In genomic region chr5:167012281-167013034, GRCh38 we compare ENCODE assay signal across 26 cellular contexts. TPM values are rescaled to one million over a fixed set of nuclear protein-coding genes. Genes with fewer than 3 reads are reported as not detected.
"Had no signal": no experiment of that assay in that cellular context is flagged by ENCODE, and none has a peak within 500 bp of the region (broad histone marks: within the 10 kb centered on the region; RNA-seq: fewer than 3 reads in every experiment).

No MANE protein-coding gene starts in this region.

- H3K4me3 ChIP-seq: esophagus squamous epithelium, heart right ventricle, lower lobe of right lung, right lobe of liver, smooth muscle cell, thoracic aorta, tibial nerve, upper lobe of left lung had no signal

- H3K27me3 ChIP-seq: esophagus squamous epithelium, heart right ventricle, neutrophil, right lobe of liver, tibial nerve, upper lobe of left lung had no signal

- ATAC-seq: effector memory CD8-positive, alpha-beta T cell; heart right ventricle; left ventricle myocardium superior; lower lobe of right lung; natural killer cell; right lobe of liver; stimulated activated naive B cell treated with anti-CD40 and anti-IgM and Interleukin-4, amounts not matched to agents 10 μg/mL and 1 μg/mL and 100 μg/mL, for 72 hours had no signal

- H3K36me3 ChIP-seq: esophagus squamous epithelium, heart right ventricle, lower lobe of right lung, neutrophil, right lobe of liver, thoracic aorta, tibial nerve, upper lobe of left lung had no signal

- H3K9me3 ChIP-seq: esophagus squamous epithelium, heart right ventricle, lower lobe of right lung, neutrophil, right lobe of liver, thoracic aorta, tibial nerve, upper lobe of left lung had no signal

- H3K27ac ChIP-seq: esophagus squamous epithelium, heart right ventricle, lower lobe of right lung, neutrophil, parathyroid adenoma, right lobe of liver, thoracic aorta, tibial nerve, upper lobe of left lung had no signal

- FAIRE-seq: endometrium, urothelium cell line had no signal

- DNase-seq: cortex of kidney; effector memory CD8-positive, alpha-beta T cell; erythroblast; esophagus squamous epithelium; foreskin melanocyte; glutamatergic neuron; heart right ventricle; hippocampal formation; islet precursor cell; kidney glomerular epithelial cell; left ventricle myocardium superior; lower lobe of right lung; natural killer cell; right lobe of liver; stimulated activated CD4-positive, alpha-beta T cell treated with anti-CD3 and anti-CD28 coated beads, Interleukin-12 subunit alpha, Interleukin-12 subunit beta, amount 100 ng/mL, for 4 hours; stimulated activated CD4-positive, alpha-beta T cell treated with anti-CD3 and anti-CD28 coated beads, Interleukin-1b, Interleukin-23, amount 100 ng/mL, for 48 hours; stimulated activated CD4-positive, alpha-beta T cell treated with anti-CD3 and anti-CD28 coated beads, Interleukin-4, amount 100 ng/mL, for 1 hour; stimulated activated naive B cell treated with anti-CD40 and anti-IgM and Interleukin-4, amounts not matched to agents 10 μg/mL and 1 μg/mL and 100 μg/mL, for 72 hours; upper lobe of left lung had no signal

- H3K4me1 ChIP-seq: esophagus squamous epithelium, heart right ventricle, lower lobe of right lung, parathyroid adenoma, right lobe of liver, tibial nerve, upper lobe of left lung had no signal

RNA-seq across cellular contexts. Expression of gene TENM2, which starts 33.6 kb away (rescaled TPM):
- total RNA-seq: natural killer cell had no signal
